Comparison of ENCODE assay signal across 20 cellular contexts in the genomic region with DNA sequence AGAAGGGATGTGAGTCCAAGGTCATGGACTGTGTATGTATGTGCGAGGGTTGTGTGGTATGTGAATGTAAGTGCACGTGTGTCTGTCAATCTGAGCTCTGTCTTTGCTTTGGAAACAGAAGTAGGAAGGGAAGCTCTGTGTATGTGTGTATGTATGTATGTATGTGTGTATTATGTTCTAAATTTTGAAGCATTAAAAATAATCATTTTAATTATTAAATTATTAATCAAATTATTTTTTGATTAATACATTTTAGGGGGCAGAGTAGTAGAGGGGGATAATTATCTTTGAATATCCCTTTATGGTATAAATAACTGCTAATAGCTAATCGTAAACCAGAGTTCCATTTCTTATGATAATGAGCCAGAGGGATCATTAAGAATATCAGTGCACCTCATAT. TPM values are rescaled to one million over a fixed set of nuclear protein-coding genes. Genes with fewer than 3 reads are reported as not detected.
DNase-seq lines count a peak whose midpoint lies in the region; ATAC-seq, FAIRE-seq and TF ChIP-seq lines count a peak whose summit lies in the region.
"Had no signal": no experiment of that assay in that cellular context is flagged by ENCODE, and none has a peak within 500 bp of the region (broad histone marks: within the 10 kb centered on the region; RNA-seq: fewer than 3 reads in every experiment).

No MANE protein-coding gene starts in this region.

- CTCF ChIA-PET in HepG2 (lab: Yijun Ruan, JAX; ENCODE audit: low intra/inter-chr PET ratio, low total read pairs), result no interaction called here
- CTCF ChIA-PET in WTC11 (lab: Charles Lee), result interaction anchor here (1.0 kb wide), 1 partner anchor 196 kb away, joined by 3 read pairs; no protein-coding TSS in a partner anchor

- H3K27me3 Mint-ChIP-seq in WTC11 (ENCODE audit: low read depth), result no peaks in the 10 kb centered on the region
- H3K27me3 Mint-ChIP-seq in naive thymus-derived CD8-positive, alpha-beta T cell, result no peaks in the 10 kb centered on the region
- H3K27me3 Mint-ChIP-seq: CD4-positive, alpha-beta memory T cell had no signal

- H3K4me1 ChIP-seq in HepG2 (ENCODE audit: insufficient read depth, low read length), result peaks cover 63% of the 10 kb centered on the region
- H3K4me1 ChIP-seq in right lobe of liver, result peaks cover 0 to 18% (median 7%) of the 10 kb centered on the region in 4 donors
- H3K4me1 ChIP-seq: HAP-1 had no signal

- H3K27ac Mint-ChIP-seq in WTC11, result no peak overlapping the region
- H3K27ac Mint-ChIP-seq in naive thymus-derived CD8-positive, alpha-beta T cell, result peak overlapping the region in 7 of 10 donors; percentile 5 to 85 (median 54)
- H3K27ac Mint-ChIP-seq: HFFc6 had no signal

- POLR2A ChIA-PET in HepG2 (lab: Yijun Ruan, JAX), result no interaction called here
- POLR2A ChIA-PET in WTC11 (lab: Charles Lee), result no interaction called here
- POLR2A ChIA-PET in naive thymus-derived CD8-positive, alpha-beta T cell (lab: Charles Lee), result interaction anchor here (0.9 to 1.2 kb wide), 2 partner anchors 28 to 37 kb away, joined by 3 read pairs; no protein-coding TSS in a partner anchor

- H3K4me2 ChIP-seq in HepG2 (ENCODE audit: low read depth, low read length), result no peak overlapping the region

- intact Hi-C loops in HepG2 (cut with micrococcal nuclease; ENCODE audit: unreplicated experiment) (loop anchor here (2.0 kb wide), 1 partner anchor 67 kb away; no protein-coding TSS in a partner anchor), right lobe of liver (cut with DNase I) (no loop called here)

- H2AFZ ChIP-seq in HepG2 (ENCODE audit: low read length), result no peak overlapping the region

- H3K9me3 ChIP-seq in HepG2 (ENCODE audit: low read length), result no peaks in the 10 kb centered on the region
- H3K9me3 ChIP-seq in right lobe of liver, result no peaks in the 10 kb centered on the region
- H3K9me3 ChIP-seq: HAP-1 had no signal

- no peak for FAIRE-seq in HepG2 (lab: Jason Lieb, UNC)
- FAIRE-seq: D721Med, GM12878, H54 had no signal

- H3K36me3 ChIP-seq in HepG2 (replicated peaks in 1 of 2; ENCODE audit: control insufficient read depth in 1 of 2, insufficient read depth in 2 of 2, low read length in 2 of 2) (peaks cover 0 to 18% of the 10 kb centered on the region in 2 experiments; a peak in 4 of 5 replicates), right lobe of liver (peaks cover 0 to 5% (median 2%) of the 10 kb centered on the region in 4 donors)
- H3K36me3 ChIP-seq: HAP-1 had no signal

- ATAC-seq in HepG2 (no peak), right lobe of liver (no peak), WTC11 (no peak), GM19023 (IDR thresholded peaks at IDR 0.05; ENCODE audit: unreplicated experiment) (no peak)
- no peak for ATAC-seq in naive thymus-derived CD8-positive, alpha-beta T cell
- ATAC-seq: GM12878 had no signal

- H3K9ac ChIP-seq in HepG2 (ENCODE audit: insufficient read depth, low read depth, low read length), result no peak overlapping the region

- TF ChIP-seq EP300 in HepG2 (IDR thresholded peaks at IDR 0.05; ENCODE audit: low read depth in 2 of 2, low read length in 2 of 2) (no peak), HepG2 (CRISPR knock-in tag; IDR thresholded peaks at IDR 0.05; ENCODE audit: borderline replicate concordance) (no peak)

- no TSS peak for BruUV-seq in HepG2 (replicated peaks; lab: Mats Ljungman, UMichigan)

- no peaks in the 10 kb centered on the region for H3K9me3 Mint-ChIP-seq in WTC11
- peaks cover 0 to 15% (median 7%) of the 10 kb centered on the region in 9 donors for H3K9me3 Mint-ChIP-seq in naive thymus-derived CD8-positive, alpha-beta T cell
- H3K9me3 Mint-ChIP-seq: HFFc6 had no signal

- peak; percentile 22 for DNase-seq in HepG2 (ENCODE audit: low spot score)
- DNase-seq in right lobe of liver, result no peak
- no peak for DNase-seq in WTC11 (ENCODE audit: low spot score)
- no peak for DNase-seq in naive thymus-derived CD8-positive, alpha-beta T cell
- DNase-seq in germinal center (ENCODE audit: low spot score), result no peak
- no peak for DNase-seq in NCI-H146 (lab: John Stamatoyannopoulos, UW)
- DNase-seq: C1 segment of cervical spinal cord; CD4-positive, alpha-beta memory T cell; COR-L47; DMS 273 treated with DMSO at 0.1 percent for 48 hours; DMS79; EL; GDM1; GOT3; HFFc6 had no signal

- H3K36me3 Mint-ChIP-seq in WTC11, result peaks cover 10% of the 10 kb centered on the region
- peaks cover 6 to 15% (median 10%) of the 10 kb centered on the region in 3 donors for H3K36me3 Mint-ChIP-seq in naive thymus-derived CD8-positive, alpha-beta T cell
- H3K36me3 Mint-ChIP-seq: CD4-positive, alpha-beta memory T cell had no signal

- whole genome bisulfite sequencing in HepG2 (ENCODE audit: low lambda C conversion rate), result 80% methylated on average over 3 of the region's 3 CpGs
- 89% methylated on average over 3 of the region's 3 CpGs for WGBS in right lobe of liver (ENCODE audit: insufficient coverage, low coverage, low lambda C conversion rate, missing lambda C conversion rate)

- H3K27ac ChIP-seq in HepG2 (ENCODE audit: extremely low read length, insufficient read depth, low read length), result no peak overlapping the region
- H3K27ac ChIP-seq in right lobe of liver, result no peak overlapping the region

- H3K4me3 Mint-ChIP-seq in WTC11, result no peak overlapping the region
- H3K4me3 Mint-ChIP-seq in naive thymus-derived CD8-positive, alpha-beta T cell, result no peak overlapping the region
- H3K4me3 Mint-ChIP-seq: CD4-positive, alpha-beta memory T cell; HFFc6 had no signal

- H3K27me3 ChIP-seq in HepG2 (ENCODE audit: control insufficient read depth in 1 of 2, insufficient read depth in 2 of 2, low read length in 2 of 2), result no peaks in the 10 kb centered on the region
- H3K27me3 ChIP-seq in right lobe of liver, result no peaks in the 10 kb centered on the region

- no peak overlapping the region for H3K4me3 ChIP-seq in HepG2 (replicated peaks in 1 of 3; ENCODE audit: insufficient read depth in 1 of 3, low read depth in 2 of 3, low read length in 3 of 3)
- H3K4me3 ChIP-seq in right lobe of liver, result no peak overlapping the region
- H3K4me3 ChIP-seq: GM12878, HAP-1 had no signal

- no peaks in the 10 kb centered on the region for H4K20me1 ChIP-seq in HepG2 (ENCODE audit: insufficient read depth, low read length)

- no peak for TF ChIP-seq RAD21 in HepG2 (CRISPR knock-in tag; IDR thresholded peaks at IDR 0.05)

- no peak for TF ChIP-seq CTCF in HepG2 (CRISPR knock-in tag; IDR thresholded peaks at IDR 0.05)
- TF ChIP-seq CTCF in right lobe of liver (IDR thresholded peaks at IDR 0.05), result no peak
- no peak for TF ChIP-seq CTCF in WTC11 (IDR thresholded peaks at IDR 0.05)

- peaks cover 18% of the 10 kb centered on the region for H3K4me1 Mint-ChIP-seq in WTC11
- H3K4me1 Mint-ChIP-seq in naive thymus-derived CD8-positive, alpha-beta T cell, result peaks cover 17 to 55% (median 42%) of the 10 kb centered on the region in 4 donors

- in situ Hi-C loops in HepG2 (cut with HindIII; ENCODE audit: extremely low pct_ligation_motif_present, low pct_unique_long_range_greater_than_20kb), result loop anchor here (5.0 kb wide), 1 partner anchor 102 kb away; no protein-coding TSS in a partner anchor

- TF ChIP-seq POLR2A in HepG2 (IDR thresholded peaks at IDR 0.05; ENCODE audit: insufficient read depth in 1 of 2, low read depth in 2 of 2, low read length in 2 of 2) (no peak), right lobe of liver (IDR thresholded peaks at IDR 0.05) (no peak)

- H3K79me2 ChIP-seq in HepG2 (ENCODE audit: insufficient read depth, low read length), result peaks cover 3% of the 10 kb centered on the region

TF ChIP-seq in HepG2, 621 proteins besides CTCF, POLR2A, EP300 and RAD21:
- TF ChIP-seq HNF4A (CRISPR knock-in tag; IDR thresholded peaks at IDR 0.05) (peak; percentile 20; the same call in 1 of the 2 replicates), ZNF572 (CRISPR knock-in tag; IDR thresholded peaks at IDR 0.05) (no peak), FOXK1 (CRISPR knock-in tag; IDR thresholded peaks at IDR 0.05; ENCODE audit: borderline replicate concordance, low read depth) (no peak), ZNF44 (CRISPR knock-in tag; IDR thresholded peaks at IDR 0.05) (no peak), TCF7 (IDR thresholded peaks at IDR 0.05; ENCODE audit: low read depth) (no peak)

TF ChIP-seq in WTC11, 78 proteins besides CTCF, POLR2A, EP300 and RAD21 (continues in another document):
- TF ChIP-seq HMGA2 (CRISPR knock-in tag; IDR thresholded peaks at IDR 0.05), result peak; percentile 81

RNA-seq across cellular contexts. Expression of gene SH3BGRL2, which starts 42.8 kb away (rescaled TPM):
- total RNA-seq in HepG2 (2016; rRNA removed; fragmentation: Illumina TruSeq; extraction: Trizol), result 28.8 and 49.2 TPM in 2 replicates
- total RNA-seq in HepG2 (2016; cell fraction: cytosol; rRNA removed; fragmentation: Illumina TruSeq; extraction: Trizol; ENCODE audit: low read depth), result 2.4 and 2.6 TPM in 2 replicates
- 28.8 and 50.1 TPM in 2 replicates for total RNA-seq in HepG2 (2016; cell fraction: insoluble cytoplasmic fraction; rRNA removed; fragmentation: Illumina TruSeq; extraction: Trizol)
- total RNA-seq in HepG2 (2016; cell fraction: membrane; rRNA removed; fragmentation: Illumina TruSeq; extraction: Trizol), result 18.7 and 20.1 TPM in 2 replicates
- total RNA-seq in HepG2 (2016; cell fraction: nucleus; rRNA removed; fragmentation: Illumina TruSeq; extraction: Trizol), result 21.9 and 24.0 TPM in 2 replicates
- polyA plus RNA-seq in HepG2 (2011; rRNA removed), result 9.1 and 10.9 TPM in 2 replicates
- 5.4 and 9.9 TPM in 2 replicates for polyA plus RNA-seq in HepG2 (2011; cell fraction: cytosol; rRNA removed)
- polyA plus RNA-seq in HepG2 (2011; cell fraction: nucleus; rRNA removed), result 3.0 and 3.8 TPM in 2 replicates
- 14.3 and 18.3 TPM in 2 replicates for polyA plus RNA-seq in HepG2 (2012)
- polyA plus RNA-seq in HepG2 (2016; cell fraction: cytosol; fragmentation: Illumina TruSeq; extraction: Trizol; ENCODE audit: low read depth), result 2.0 and 2.3 TPM in 2 replicates
- polyA plus RNA-seq in HepG2 (2016; cell fraction: insoluble cytoplasmic fraction; fragmentation: Illumina TruSeq; extraction: Trizol; ENCODE audit: low read depth), result 41.2 and 44.0 TPM in 2 replicates
- polyA plus RNA-seq in HepG2 (2016; cell fraction: membrane; fragmentation: Illumina TruSeq; extraction: Trizol; ENCODE audit: low read depth), result 9.8 and 9.9 TPM in 2 replicates
- polyA plus RNA-seq in HepG2 (2016; cell fraction: nucleus; fragmentation: Illumina TruSeq; extraction: Trizol; ENCODE audit: insufficient read depth, low read depth), result 22.0 and 22.3 TPM in 2 replicates
- 0.14 and 7.0 TPM in 2 replicates for polyA minus RNA-seq in HepG2 (2011; rRNA and poly(A)+ RNA removed; ENCODE audit: low replicate concordance)
- polyA minus RNA-seq in HepG2 (2011; cell fraction: cytosol; rRNA and poly(A)+ RNA removed), result 13.6 and 16.5 TPM in 2 replicates
- polyA minus RNA-seq in HepG2 (2011; cell fraction: nucleus; rRNA and poly(A)+ RNA removed), result 16.2 and 18.3 TPM in 2 replicates
- total RNA-seq in right lobe of liver, result 10 to 100 TPM; 15.0 to 66.0 (median 39.5) TPM
- total RNA-seq in WTC11 (2021), result 13.8 to 16.5 TPM (median 15.5 TPM) in 3 replicates
- total RNA-seq in naive thymus-derived CD8-positive, alpha-beta T cell, result 10 to 100 TPM; 21.3 to 23.4 TPM
- 1 to 10 TPM; 1.3 to 3.7 (median 2.6) TPM for polyA plus RNA-seq in naive thymus-derived CD8-positive, alpha-beta T cell
